In genomic region chr16:13289515-13289914, GRCh38 we compare ENCODE assay signal across 29 cellular contexts.
"Had no signal": no experiment of that assay in that cellular context is flagged by ENCODE, and none has a peak within 500 bp of the region (broad histone marks: within the 10 kb centered on the region; RNA-seq: fewer than 3 reads in every experiment).

No MANE protein-coding gene starts in this region.

- H3K36me3 ChIP-seq: cardiac muscle cell, colonic mucosa, lower lobe of right lung, pancreas, prostate gland, stomach, thyroid gland, upper lobe of left lung, vagina, WERI-Rb-1 had no signal

- H3K4me3 ChIP-seq: body of pancreas, cardiac muscle cell, colonic mucosa, lower lobe of right lung, pancreas, prostate gland, stomach, thyroid gland, upper lobe of left lung, vagina had no signal

- H3K9me3 ChIP-seq: body of pancreas, colonic mucosa, lower lobe of right lung, pancreas, prostate gland, stomach, thyroid gland, upper lobe of left lung, vagina had no signal

- DNase-seq: activated CD4-positive, alpha-beta T cell treated with anti-CD3 and anti-CD28 coated beads for 48 hours; activated CD4-positive, alpha-beta T cell treated with anti-CD3 and anti-CD28 coated beads, Interleukin-2, amount 50 U/mL, for 48 hours; activated CD8-positive, alpha-beta memory T cell treated with anti-CD3 and anti-CD28 coated beads for 24 hours; activated gamma-delta T cell; activated naive CD4-positive, alpha-beta T cell treated with anti-CD3 and anti-CD28 coated beads, Interleukin-2, amount 50 U/mL, for 16 hours; aorta; body of pancreas; cerebellar nuclear complex; colonic mucosa; effector CD8-positive, alpha-beta T cell; kidney glomerular epithelial cell; lower lobe of right lung; mesenchymal stem cell; naive thymus-derived CD8-positive, alpha-beta T cell; nucleus accumbens; pancreas; stimulated activated CD4-positive, alpha-beta T cell treated with anti-CD3 and anti-CD28 coated beads, Interleukin-15, amount 100 ng/mL, for 24 hours; stimulated activated CD4-positive, alpha-beta T cell treated with anti-CD3 and anti-CD28 coated beads, Interleukin-2, amount 100 ng/mL, for 24 hours; stimulated activated naive B cell treated with anti-CD40 and anti-IgM and Interleukin-4, amounts not matched to agents 10 μg/mL and 1 μg/mL and 100 μg/mL, for 72 hours; stomach; T1000; thyroid gland; upper lobe of left lung; WERI-Rb-1 had no signal

- H3K4me1 ChIP-seq: body of pancreas, colonic mucosa, lower lobe of right lung, pancreas, prostate gland, stomach, thyroid gland, upper lobe of left lung, vagina had no signal

- ATAC-seq: activated CD4-positive, CD25-positive, alpha-beta regulatory T cell treated with anti-CD3 and anti-CD28 coated beads, Interleukin-2, amount 50 U/mL, for 24 hours; body of pancreas; left lobe of liver; lower lobe of right lung; naive thymus-derived CD8-positive, alpha-beta T cell; pancreas; stimulated activated naive B cell treated with anti-CD40 and anti-IgM and Interleukin-4, amounts not matched to agents 10 μg/mL and 1 μg/mL and 100 μg/mL, for 72 hours had no signal

- H3K27me3 ChIP-seq: body of pancreas, cardiac muscle cell, colonic mucosa, pancreas, stomach, thyroid gland, upper lobe of left lung, vagina had no signal
